9 cellular contexts compared by ENCODE assay signal in the genomic region with DNA sequence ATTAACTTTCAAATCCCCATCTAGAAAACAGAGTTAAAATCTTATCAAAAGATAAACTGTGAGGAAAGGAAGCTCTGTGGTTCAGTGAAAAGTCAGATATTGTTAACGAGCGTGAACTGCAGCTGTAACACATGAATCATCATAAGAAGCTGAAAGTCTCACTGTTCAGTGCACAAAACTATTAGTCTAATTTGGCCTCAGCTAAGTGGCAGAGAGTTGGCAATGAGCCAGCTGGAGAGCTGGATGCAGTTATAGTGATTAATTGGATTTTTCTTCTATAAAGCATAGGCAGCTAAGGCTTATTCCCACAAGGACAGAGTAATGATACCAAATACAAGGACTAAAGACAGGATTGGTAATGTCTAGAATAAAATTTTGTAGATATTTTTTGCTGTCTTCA.
DNase-seq lines count a peak whose midpoint lies in the region; ATAC-seq and TF ChIP-seq lines count a peak whose summit lies in the region.
"Had no signal": no experiment of that assay in that cellular context is flagged by ENCODE, and none has a peak within 500 bp of the region (broad histone marks: within the 10 kb centered on the region; RNA-seq: fewer than 3 reads in every experiment).

No MANE protein-coding gene starts in this region.

- DNase-seq in HAP-1 (ENCODE audit: low spot score in 2 of 2) (peak; percentile 16 to 47), NCI-H446 treated with DMSO at 0.1 percent for 48 hours (lab: John Stamatoyannopoulos, UW) (peak; percentile 99), cardiac fibroblast (ENCODE audit: low read depth in 2 of 2) (peak; percentile 39 to 64), pons (ENCODE audit: low spot score) (peak; percentile 78)
- DNase-seq: SW 1271 had no signal

- H3K4me1 ChIP-seq in HAP-1, result no peaks in the 10 kb centered on the region

- H3K9me3 ChIP-seq in HAP-1, result no peaks in the 10 kb centered on the region

- in situ Hi-C loops in HAP-1 (cut with MboI; ENCODE audit: low sequenced_read_pairs), result no loop called here

- ATAC-seq in GM21447 (IDR thresholded peaks at IDR 0.05; ENCODE audit: unreplicated experiment) (no peak), GM21529 (IDR thresholded peaks at IDR 0.05; ENCODE audit: unreplicated experiment) (no peak), GM19023 (IDR thresholded peaks at IDR 0.05; ENCODE audit: unreplicated experiment) (no peak), HG02870 (IDR thresholded peaks at IDR 0.05; ENCODE audit: unreplicated experiment) (no peak)

- TF ChIP-seq CTCF in cardiac fibroblast (IDR thresholded peaks at IDR 0.05; ENCODE audit: low read depth, low read length), result no peak

- H3K27me3 ChIP-seq in HAP-1 (ENCODE audit: low read depth), result peaks cover 2% of the 10 kb centered on the region; the same call in 1 of the 2 replicates

- H3K36me3 ChIP-seq in HAP-1 (replicated peaks), result no peaks in the 10 kb centered on the region

- H3K4me3 ChIP-seq in HAP-1, result no peak overlapping the region
- no peak overlapping the region for H3K4me3 ChIP-seq in cardiac fibroblast (replicated peaks in 1 of 2; ENCODE audit: low read depth in 2 of 2, low read length in 2 of 2)

Comparison
In these comparisons a context has a peak if more than half of its experiments do, and no peak if none do; other contexts are left out.
1. DNase-seq: peak in every context shown above with its lines; median percentile 99 in NCI-H446 treated with DMSO at 0.1 percent for 48 hours; 78 in pons; 52 in cardiac fibroblast; 32 in HAP-1.